In the genomic region with DNA sequence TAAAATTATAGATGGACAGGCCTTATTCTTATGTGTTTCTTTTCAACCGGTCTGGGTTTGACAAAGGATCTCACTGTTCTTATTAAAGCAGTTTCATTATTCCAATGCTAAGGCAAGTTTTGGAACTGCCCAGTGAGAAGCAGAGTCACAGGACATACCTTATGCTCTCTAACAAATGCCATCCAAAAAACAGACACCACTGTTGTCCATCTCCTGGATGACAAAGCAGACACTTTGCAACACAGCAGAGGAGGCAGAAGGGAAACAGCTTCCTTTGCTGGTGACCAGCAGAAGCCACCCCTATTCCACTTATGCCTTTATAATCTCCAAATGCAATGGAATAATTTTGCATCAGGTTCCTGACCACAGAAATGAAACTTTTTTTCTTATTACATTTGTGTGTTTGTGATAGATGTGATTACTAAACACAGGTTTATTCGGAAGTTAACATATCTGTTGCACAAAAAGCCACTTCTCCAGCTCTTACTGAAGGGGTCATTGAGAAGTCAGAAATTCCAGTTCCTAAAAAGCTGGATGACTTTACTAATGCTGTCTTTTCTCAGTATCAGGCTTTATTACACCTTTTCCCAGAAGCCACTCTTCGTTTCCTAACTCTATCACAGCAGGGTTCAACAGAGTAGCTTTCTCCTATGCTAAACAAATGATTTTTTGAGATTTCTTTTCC, we compare ENCODE assay signal across 9 cellular contexts.
DNase-seq lines count a peak whose midpoint lies in the region; ATAC-seq and TF ChIP-seq lines count a peak whose summit lies in the region.
"Had no signal": no experiment of that assay in that cellular context is flagged by ENCODE, and none has a peak within 500 bp of the region (broad histone marks: within the 10 kb centered on the region; RNA-seq: fewer than 3 reads in every experiment).

No MANE protein-coding gene starts in this region.

- H3K27ac Mint-ChIP-seq in CD4-positive, CD25-positive, alpha-beta regulatory T cell: peak overlapping the region; percentile 93 to 98 (median 96)

- TF ChIP-seq CTCF in choroid plexus epithelial cell (conservative IDR thresholded peaks at IDR 0.05; ENCODE audit: low read depth, low read length) (no peak), gastrocnemius medialis (IDR thresholded peaks at IDR 0.05 in 4 of 5, conservative IDR thresholded peaks at IDR 0.05 in 1 of 5) (no peak), right lobe of liver (IDR thresholded peaks at IDR 0.05) (no peak)

- peak overlapping the region; percentile 46 for H3K4me3 ChIP-seq in CD4-positive, CD25-positive, alpha-beta regulatory T cell (ENCODE audit: low read depth, low read length)
- H3K4me3 ChIP-seq in choroid plexus epithelial cell (ENCODE audit: low read depth, low read length): no peak overlapping the region
- no peak overlapping the region for H3K4me3 ChIP-seq in gastrocnemius medialis
- H3K4me3 ChIP-seq in right lobe of liver: no peak overlapping the region

- H3K27me3 ChIP-seq in CD4-positive, CD25-positive, alpha-beta regulatory T cell (ENCODE audit: control insufficient read depth, insufficient read depth, low read length): no peaks in the 10 kb centered on the region
- H3K27me3 ChIP-seq in gastrocnemius medialis (no peaks in the 10 kb centered on the region), right lobe of liver (no peaks in the 10 kb centered on the region)

- intact Hi-C loops in gastrocnemius medialis (cut with DNase I; ENCODE audit: low total_unique reads) (loop anchor here (5.0 kb wide), 1 partner anchor 112 kb away; no protein-coding TSS in a partner anchor), right lobe of liver (cut with DNase I) (no loop called here)

- H3K36me3 ChIP-seq in CD4-positive, CD25-positive, alpha-beta regulatory T cell (ENCODE audit: control insufficient read depth, insufficient read depth, low read length): no peaks in the 10 kb centered on the region
- H3K36me3 ChIP-seq in gastrocnemius medialis (no peaks in the 10 kb centered on the region), right lobe of liver (no peaks in the 10 kb centered on the region)

- no peak for TF ChIP-seq POLR2A in gastrocnemius medialis (IDR thresholded peaks at IDR 0.05)
- TF ChIP-seq POLR2A in right lobe of liver (IDR thresholded peaks at IDR 0.05): no peak

- in situ Hi-C loops in gastrocnemius medialis (cut with MboI; ENCODE audit: low sequenced_read_pairs in 4 of 4): no loop called here

- 79% methylated on average over 3 of the region's 3 CpGs for WGBS in right lobe of liver (ENCODE audit: insufficient coverage, low coverage, low lambda C conversion rate, missing lambda C conversion rate)

- no peaks in the 10 kb centered on the region for H3K27me3 Mint-ChIP-seq in CD4-positive, CD25-positive, alpha-beta regulatory T cell

- peaks cover 9% of the 10 kb centered on the region for H3K36me3 Mint-ChIP-seq in CD4-positive, CD25-positive, alpha-beta regulatory T cell

- H3K9me3 Mint-ChIP-seq in CD4-positive, CD25-positive, alpha-beta regulatory T cell: peaks cover 0 to 4% (median 0%) of the 10 kb centered on the region in 7 donors

- ATAC-seq in CD4-positive, CD25-positive, alpha-beta regulatory T cell (ENCODE audit: low read depth in 2 of 2): no peak
- no peak for ATAC-seq in gastrocnemius medialis
- ATAC-seq in right lobe of liver: no peak

- no peak for DNase-seq in CD4-positive, CD25-positive, alpha-beta regulatory T cell
- DNase-seq in NCI-H69 (lab: John Stamatoyannopoulos, UW) (peak; percentile 37), choroid plexus epithelial cell (ENCODE audit: low read depth) (peak; percentile 63), gastrocnemius medialis (no peak), inferior parietal cortex (ENCODE audit: extremely low spot score) (no peak), right lobe of liver (no peak), SHP77 (lab: John Stamatoyannopoulos, UW) (no peak)
- DNase-seq in stimulated activated CD4-positive, alpha-beta T cell treated with anti-CD3 and anti-CD28 coated beads, Interleukin-12 subunit alpha, Interleukin-12 subunit beta, amount 100 ng/mL, for 4 hours: no peak
- DNase-seq: NCI-H2081 treated with DMSO at 0.1 percent for 48 hours had no signal

- no peaks in the 10 kb centered on the region for H3K9me3 ChIP-seq in CD4-positive, CD25-positive, alpha-beta regulatory T cell (ENCODE audit: control insufficient read depth in 2 of 2, low read length in 2 of 2)
- H3K9me3 ChIP-seq in gastrocnemius medialis (no peaks in the 10 kb centered on the region), right lobe of liver (no peaks in the 10 kb centered on the region)

- H3K27ac ChIP-seq in CD4-positive, CD25-positive, alpha-beta regulatory T cell (ENCODE audit: insufficient read depth, low read length, poor library complexity, severe bottlenecking): peak overlapping the region; percentile 74
- H3K27ac ChIP-seq in gastrocnemius medialis: peak overlapping the region; percentile 51 to 81 (median 76)
- H3K27ac ChIP-seq in right lobe of liver: no peak overlapping the region

- peaks cover 74% of the 10 kb centered on the region for H3K4me1 ChIP-seq in CD4-positive, CD25-positive, alpha-beta regulatory T cell (ENCODE audit: control insufficient read depth, insufficient read depth, low read length, poor library complexity, severe bottlenecking)
- peaks cover 8 to 21% of the 10 kb centered on the region in 2 donors for H3K4me1 ChIP-seq in gastrocnemius medialis
- peaks cover 0 to 9% (median 3%) of the 10 kb centered on the region in 4 donors for H3K4me1 ChIP-seq in right lobe of liver

- peaks cover 45 to 91% (median 68%) of the 10 kb centered on the region in 4 donors for H3K4me1 Mint-ChIP-seq in CD4-positive, CD25-positive, alpha-beta regulatory T cell

- peak overlapping the region; percentile 79 to 89 (median 84) for H3K4me3 Mint-ChIP-seq in CD4-positive, CD25-positive, alpha-beta regulatory T cell

Comparison
In these comparisons a context has a peak if more than half of its experiments do, and no peak if none do; other contexts are left out.
1. DNase-seq: peak in NCI-H69 (single experiment) and choroid plexus epithelial cell (single experiment); none in CD4-positive, CD25-positive, alpha-beta regulatory T cell (0 of 3), gastrocnemius medialis (0 of 2), stimulated activated CD4-positive, alpha-beta T cell treated with anti-CD3 and anti-CD28 coated beads, Interleukin-12 subunit alpha, Interleukin-12 subunit beta, amount 100 ng/mL, for 4 hours (single experiment), inferior parietal cortex (single experiment), right lobe of liver (0 of 3) and SHP77 (0 of 2).
2. H3K27ac ChIP-seq: peak in CD4-positive, CD25-positive, alpha-beta regulatory T cell (single experiment) and gastrocnemius medialis (4 of 4); none in right lobe of liver (0 of 3).